In the genomic region with DNA sequence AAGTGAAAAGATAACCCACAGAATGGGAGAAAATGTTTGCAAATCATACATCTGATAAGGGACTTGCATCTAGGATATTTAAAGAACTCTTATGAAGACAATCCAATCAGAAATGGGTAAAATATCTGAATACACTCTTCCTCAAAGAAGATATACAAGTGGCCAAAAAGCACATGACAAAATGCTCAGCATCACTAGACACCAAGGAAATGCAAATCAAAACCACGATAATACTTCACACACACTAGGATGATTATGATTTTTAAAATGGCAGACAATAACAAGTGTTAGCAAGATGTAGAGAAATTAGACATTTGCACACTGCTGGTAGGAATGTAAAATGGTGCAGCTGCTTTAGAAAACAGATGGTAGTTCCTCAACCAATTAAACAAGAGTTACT, we compare ENCODE assay signal across 28 cellular contexts.
"Had no signal": no experiment of that assay in that cellular context is flagged by ENCODE, and none has a peak within 500 bp of the region (broad histone marks: within the 10 kb centered on the region; RNA-seq: fewer than 3 reads in every experiment).

No MANE protein-coding gene starts in this region.

- H3K9me3 Mint-ChIP-seq: activated CD4-positive, alpha-beta memory T cell treated with anti-CD3 and anti-CD28 coated beads, Interleukin-2, amount 10 ng/mL, durations not matched to agents 7 days and 5 days; activated CD4-positive, alpha-beta T cell treated with anti-CD3 and anti-CD28 coated beads, Interleukin-2, amount 10 ng/mL, durations not matched to agents 7 days and 5 days; activated naive CD4-positive, alpha-beta T cell treated with anti-CD3 and anti-CD28 coated beads, Interleukin-2, amount 50 U/mL, for 72 hours; activated T-cell treated with anti-CD3 and anti-CD28 coated beads, Interleukin-2, amount 50 U/mL, for 24 hours; activated T-helper 2 cell treated with anti-CD3 and anti-CD28 coated beads, Interferon-gamma antibody, Interleukin-2, Interleukin-4, amounts not matched to agents 10 μg/mL and 5 μg/mL and 100 μg/mL, durations not matched to agents 14 hours and 24 hours and 36 hours; nephron; stimulated activated naive CD8-positive, alpha-beta T cell treated with anti-CD3 and anti-CD28 coated beads, Interleukin-15, Interleukin-2, amounts not matched to agents 100 ng/mL and 50 ng/mL, for 24 hours had no signal

- H3K4me3 Mint-ChIP-seq: activated CD4-positive, alpha-beta memory T cell treated with anti-CD3 and anti-CD28 coated beads, Interleukin-2, amount 10 ng/mL, durations not matched to agents 7 days and 5 days; activated CD4-positive, alpha-beta T cell treated with anti-CD3 and anti-CD28 coated beads, Interleukin-2, amount 10 ng/mL, durations not matched to agents 7 days and 5 days; activated T-cell treated with anti-CD3 and anti-CD28 coated beads, Interleukin-2, amount 50 U/mL, for 24 hours; nephron; stimulated activated naive CD8-positive, alpha-beta T cell treated with anti-CD3 and anti-CD28 coated beads, Interleukin-15, Interleukin-2, amounts not matched to agents 100 ng/mL and 50 ng/mL, for 24 hours had no signal

- H3K79me2 ChIP-seq: hepatocyte had no signal

- ATAC-seq: activated naive CD4-positive, alpha-beta T cell treated with anti-CD3 and anti-CD28 coated beads, Interleukin-2, amount 50 U/mL, for 72 hours; gastroesophageal sphincter; mucosa of descending colon; sciatic nerve had no signal

- H3K9me3 ChIP-seq: colonic mucosa, gastroesophageal sphincter, left ventricle myocardium inferior, mucosa of descending colon, ovary, upper lobe of left lung had no signal

- H3K36me3 ChIP-seq: colonic mucosa, gastroesophageal sphincter, left ventricle myocardium inferior, ovary, upper lobe of left lung had no signal

- DNase-seq: activated CD4-positive, alpha-beta memory T cell treated with anti-CD3 and anti-CD28 coated beads, Interleukin-2, amount 10 ng/mL, durations not matched to agents 7 days and 5 days; activated CD4-positive, alpha-beta T cell treated with anti-CD3 and anti-CD28 coated beads, Interleukin-2, amount 10 ng/mL, durations not matched to agents 7 days and 5 days; activated CD4-positive, CD25-positive, alpha-beta regulatory T cell treated with anti-CD3 and anti-CD28 coated beads, Interleukin-2, amount 50 U/mL, for 72 hours; activated CD8-positive, alpha-beta memory T cell treated with anti-CD3 and anti-CD28 coated beads, Interleukin-2, amount 50 U/mL, for 48 hours; activated naive CD4-positive, alpha-beta T cell; activated T-cell treated with anti-CD3 and anti-CD28 coated beads, Interleukin-2, amount 50 U/mL, for 24 hours; colonic mucosa; effector memory CD4-positive, alpha-beta T cell; erythroblast; islet precursor cell; left ventricle myocardium inferior; mucosa of descending colon; ovary; stimulated activated CD4-positive, alpha-beta T cell treated with anti-CD3 and anti-CD28 coated beads, Interleukin-12 subunit alpha, Interleukin-12 subunit beta, amount 100 ng/mL, for 4 hours; stimulated activated CD4-positive, alpha-beta T cell treated with anti-CD3 and anti-CD28 coated beads, Interleukin-4, amount 100 ng/mL, for 1 hour; T-helper 2 cell; upper lobe of left lung had no signal

- H3K4me2 ChIP-seq: hepatocyte had no signal

- H3K27me3 ChIP-seq: colonic mucosa, gastroesophageal sphincter, hepatocyte, ovary, upper lobe of left lung had no signal

- H2AFZ ChIP-seq: hepatocyte had no signal

- H3K4me1 Mint-ChIP-seq: activated CD4-positive, alpha-beta memory T cell treated with anti-CD3 and anti-CD28 coated beads, Interleukin-2, amount 10 ng/mL, durations not matched to agents 7 days and 5 days; activated CD4-positive, alpha-beta T cell treated with anti-CD3 and anti-CD28 coated beads, Interleukin-2, amount 10 ng/mL, durations not matched to agents 7 days and 5 days; nephron had no signal

- H3K27ac ChIP-seq: colonic mucosa, gastroesophageal sphincter, hepatocyte, ovary, skin epidermis, upper lobe of left lung had no signal

- H3K4me1 ChIP-seq: colonic mucosa, gastroesophageal sphincter had no signal

- H3K27me3 Mint-ChIP-seq: activated CD4-positive, alpha-beta memory T cell treated with anti-CD3 and anti-CD28 coated beads, Interleukin-2, amount 10 ng/mL, durations not matched to agents 7 days and 5 days; activated CD4-positive, alpha-beta T cell treated with anti-CD3 and anti-CD28 coated beads, Interleukin-2, amount 10 ng/mL, durations not matched to agents 7 days and 5 days; activated T-cell treated with anti-CD3 and anti-CD28 coated beads, Interleukin-2, amount 50 U/mL, for 24 hours; progenitor cell of endocrine pancreas had no signal

- H3K27ac Mint-ChIP-seq: activated CD4-positive, alpha-beta memory T cell treated with anti-CD3 and anti-CD28 coated beads, Interleukin-2, amount 10 ng/mL, durations not matched to agents 7 days and 5 days; activated CD4-positive, alpha-beta T cell treated with anti-CD3 and anti-CD28 coated beads, Interleukin-2, amount 10 ng/mL, durations not matched to agents 7 days and 5 days; activated naive CD4-positive, alpha-beta T cell treated with anti-CD3 and anti-CD28 coated beads, Interleukin-2, amount 50 U/mL, for 72 hours; activated T-cell treated with anti-CD3 and anti-CD28 coated beads, Interleukin-2, amount 50 U/mL, for 24 hours; activated T-helper 2 cell treated with anti-CD3 and anti-CD28 coated beads, Interferon-gamma antibody, Interleukin-2, Interleukin-4, amounts not matched to agents 10 μg/mL and 5 μg/mL and 100 μg/mL, durations not matched to agents 14 hours and 24 hours and 36 hours; nephron; progenitor cell of endocrine pancreas; stimulated activated naive CD8-positive, alpha-beta T cell treated with anti-CD3 and anti-CD28 coated beads, Interleukin-15, Interleukin-2, amounts not matched to agents 100 ng/mL and 50 ng/mL, for 24 hours had no signal

- FAIRE-seq: bronchial epithelial cell had no signal

- H3K4me3 ChIP-seq: colonic mucosa, gastroesophageal sphincter, hepatocyte, left ventricle myocardium inferior, lung, mucosa of descending colon, ovary, skin epidermis, upper lobe of left lung had no signal
